Comparison of ENCODE assay signal across 7 cellular contexts in genomic region chr7:101538596-101539459, GRCh38.
DNase-seq lines count a peak whose midpoint lies in the region; ATAC-seq and TF ChIP-seq lines count a peak whose summit lies in the region.

No MANE protein-coding gene starts in this region.

- TF ChIP-seq CTCF in GM12873 (IDR thresholded peaks at IDR 0.05; ENCODE audit: insufficient read depth, low read depth, low read length, missing control alignments): peak; percentile 85

- no peak for ATAC-seq in GM19452 (IDR thresholded peaks at IDR 0.05; ENCODE audit: unreplicated experiment)

- peak; percentile 6 for DNase-seq in NCI-H1092 treated with DMSO at 0.1 percent for 48 hours (lab: John Stamatoyannopoulos, UW)
- peak; percentile 34 to 39 for DNase-seq in activated CD4-positive, alpha-beta T cell treated with anti-CD3 and anti-CD28 coated beads, Interleukin-2, amount 50 U/mL, for 4 hours
- DNase-seq in ecto neural progenitor cell (ENCODE audit: low spot score): peak; percentile 83
- peak; percentile 22 for DNase-seq in midbrain (lab: John Stamatoyannopoulos, UW)
- peak; percentile 8 to 19 for DNase-seq in stimulated activated CD8-positive, alpha-beta memory T cell treated with anti-CD3 and anti-CD28 coated beads, Interleukin-7, amount 100 ng/mL, for 4 hours (ENCODE audit: low read depth in 2 of 2)

Comparison
In these comparisons a context has a peak if more than half of its experiments do, and no peak if none do; other contexts are left out.
1. DNase-seq: peak in every context shown above with its lines; median percentile 83 in ecto neural progenitor cell; 36 in activated CD4-positive, alpha-beta T cell treated with anti-CD3 and anti-CD28 coated beads, Interleukin-2, amount 50 U/mL, for 4 hours; 22 in midbrain; 14 in stimulated activated CD8-positive, alpha-beta memory T cell treated with anti-CD3 and anti-CD28 coated beads, Interleukin-7, amount 100 ng/mL, for 4 hours; 6 in NCI-H1092 treated with DMSO at 0.1 percent for 48 hours.